ENCODE assay signal across 1 cellular context in the genomic region with DNA sequence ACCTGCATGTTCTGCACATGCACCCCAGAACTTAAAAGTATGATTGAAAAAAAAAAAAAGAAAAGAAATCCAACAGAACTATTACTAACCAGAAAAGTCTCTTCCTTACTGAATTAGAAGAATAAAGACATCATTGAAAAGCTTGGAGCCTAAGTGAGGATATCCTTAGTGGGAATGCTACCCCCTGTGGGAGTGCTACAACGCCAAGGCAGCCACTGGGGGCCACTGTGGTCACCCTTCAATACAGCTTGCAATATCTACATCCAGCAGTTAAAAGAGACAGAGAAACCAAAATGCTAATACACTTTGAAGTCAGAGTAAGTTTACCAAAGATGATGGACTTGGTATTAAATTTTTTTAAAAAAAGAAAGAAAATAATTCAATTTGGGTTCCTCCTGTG.
TF ChIP-seq lines count a peak whose summit lies in the region.

No MANE protein-coding gene starts in this region.

TF ChIP-seq in GM23338, 12 proteins besides CTCF, POLR2A, EP300 and RAD21 (continued from another document):
- TF ChIP-seq, protein P1, sequence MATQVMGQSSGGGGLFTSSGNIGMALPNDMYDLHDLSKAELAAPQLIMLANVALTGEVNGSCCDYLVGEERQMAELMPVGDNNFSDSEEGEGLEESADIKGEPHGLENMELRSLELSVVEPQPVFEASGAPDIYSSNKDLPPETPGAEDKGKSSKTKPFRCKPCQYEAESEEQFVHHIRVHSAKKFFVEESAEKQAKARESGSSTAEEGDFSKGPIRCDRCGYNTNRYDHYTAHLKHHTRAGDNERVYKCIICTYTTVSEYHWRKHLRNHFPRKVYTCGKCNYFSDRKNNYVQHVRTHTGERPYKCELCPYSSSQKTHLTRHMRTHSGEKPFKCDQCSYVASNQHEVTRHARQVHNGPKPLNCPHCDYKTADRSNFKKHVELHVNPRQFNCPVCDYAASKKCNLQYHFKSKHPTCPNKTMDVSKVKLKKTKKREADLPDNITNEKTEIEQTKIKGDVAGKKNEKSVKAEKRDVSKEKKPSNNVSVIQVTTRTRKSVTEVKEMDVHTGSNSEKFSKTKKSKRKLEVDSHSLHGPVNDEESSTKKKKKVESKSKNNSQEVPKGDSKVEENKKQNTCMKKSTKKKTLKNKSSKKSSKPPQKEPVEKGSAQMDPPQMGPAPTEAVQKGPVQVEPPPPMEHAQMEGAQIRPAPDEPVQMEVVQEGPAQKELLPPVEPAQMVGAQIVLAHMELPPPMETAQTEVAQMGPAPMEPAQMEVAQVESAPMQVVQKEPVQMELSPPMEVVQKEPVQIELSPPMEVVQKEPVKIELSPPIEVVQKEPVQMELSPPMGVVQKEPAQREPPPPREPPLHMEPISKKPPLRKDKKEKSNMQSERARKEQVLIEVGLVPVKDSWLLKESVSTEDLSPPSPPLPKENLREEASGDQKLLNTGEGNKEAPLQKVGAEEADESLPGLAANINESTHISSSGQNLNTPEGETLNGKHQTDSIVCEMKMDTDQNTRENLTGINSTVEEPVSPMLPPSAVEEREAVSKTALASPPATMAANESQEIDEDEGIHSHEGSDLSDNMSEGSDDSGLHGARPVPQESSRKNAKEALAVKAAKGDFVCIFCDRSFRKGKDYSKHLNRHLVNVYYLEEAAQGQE (IDR thresholded peaks at IDR 0.05; ENCODE audit: unreplicated experiment) = no peak
- TF ChIP-seq, protein P2, sequence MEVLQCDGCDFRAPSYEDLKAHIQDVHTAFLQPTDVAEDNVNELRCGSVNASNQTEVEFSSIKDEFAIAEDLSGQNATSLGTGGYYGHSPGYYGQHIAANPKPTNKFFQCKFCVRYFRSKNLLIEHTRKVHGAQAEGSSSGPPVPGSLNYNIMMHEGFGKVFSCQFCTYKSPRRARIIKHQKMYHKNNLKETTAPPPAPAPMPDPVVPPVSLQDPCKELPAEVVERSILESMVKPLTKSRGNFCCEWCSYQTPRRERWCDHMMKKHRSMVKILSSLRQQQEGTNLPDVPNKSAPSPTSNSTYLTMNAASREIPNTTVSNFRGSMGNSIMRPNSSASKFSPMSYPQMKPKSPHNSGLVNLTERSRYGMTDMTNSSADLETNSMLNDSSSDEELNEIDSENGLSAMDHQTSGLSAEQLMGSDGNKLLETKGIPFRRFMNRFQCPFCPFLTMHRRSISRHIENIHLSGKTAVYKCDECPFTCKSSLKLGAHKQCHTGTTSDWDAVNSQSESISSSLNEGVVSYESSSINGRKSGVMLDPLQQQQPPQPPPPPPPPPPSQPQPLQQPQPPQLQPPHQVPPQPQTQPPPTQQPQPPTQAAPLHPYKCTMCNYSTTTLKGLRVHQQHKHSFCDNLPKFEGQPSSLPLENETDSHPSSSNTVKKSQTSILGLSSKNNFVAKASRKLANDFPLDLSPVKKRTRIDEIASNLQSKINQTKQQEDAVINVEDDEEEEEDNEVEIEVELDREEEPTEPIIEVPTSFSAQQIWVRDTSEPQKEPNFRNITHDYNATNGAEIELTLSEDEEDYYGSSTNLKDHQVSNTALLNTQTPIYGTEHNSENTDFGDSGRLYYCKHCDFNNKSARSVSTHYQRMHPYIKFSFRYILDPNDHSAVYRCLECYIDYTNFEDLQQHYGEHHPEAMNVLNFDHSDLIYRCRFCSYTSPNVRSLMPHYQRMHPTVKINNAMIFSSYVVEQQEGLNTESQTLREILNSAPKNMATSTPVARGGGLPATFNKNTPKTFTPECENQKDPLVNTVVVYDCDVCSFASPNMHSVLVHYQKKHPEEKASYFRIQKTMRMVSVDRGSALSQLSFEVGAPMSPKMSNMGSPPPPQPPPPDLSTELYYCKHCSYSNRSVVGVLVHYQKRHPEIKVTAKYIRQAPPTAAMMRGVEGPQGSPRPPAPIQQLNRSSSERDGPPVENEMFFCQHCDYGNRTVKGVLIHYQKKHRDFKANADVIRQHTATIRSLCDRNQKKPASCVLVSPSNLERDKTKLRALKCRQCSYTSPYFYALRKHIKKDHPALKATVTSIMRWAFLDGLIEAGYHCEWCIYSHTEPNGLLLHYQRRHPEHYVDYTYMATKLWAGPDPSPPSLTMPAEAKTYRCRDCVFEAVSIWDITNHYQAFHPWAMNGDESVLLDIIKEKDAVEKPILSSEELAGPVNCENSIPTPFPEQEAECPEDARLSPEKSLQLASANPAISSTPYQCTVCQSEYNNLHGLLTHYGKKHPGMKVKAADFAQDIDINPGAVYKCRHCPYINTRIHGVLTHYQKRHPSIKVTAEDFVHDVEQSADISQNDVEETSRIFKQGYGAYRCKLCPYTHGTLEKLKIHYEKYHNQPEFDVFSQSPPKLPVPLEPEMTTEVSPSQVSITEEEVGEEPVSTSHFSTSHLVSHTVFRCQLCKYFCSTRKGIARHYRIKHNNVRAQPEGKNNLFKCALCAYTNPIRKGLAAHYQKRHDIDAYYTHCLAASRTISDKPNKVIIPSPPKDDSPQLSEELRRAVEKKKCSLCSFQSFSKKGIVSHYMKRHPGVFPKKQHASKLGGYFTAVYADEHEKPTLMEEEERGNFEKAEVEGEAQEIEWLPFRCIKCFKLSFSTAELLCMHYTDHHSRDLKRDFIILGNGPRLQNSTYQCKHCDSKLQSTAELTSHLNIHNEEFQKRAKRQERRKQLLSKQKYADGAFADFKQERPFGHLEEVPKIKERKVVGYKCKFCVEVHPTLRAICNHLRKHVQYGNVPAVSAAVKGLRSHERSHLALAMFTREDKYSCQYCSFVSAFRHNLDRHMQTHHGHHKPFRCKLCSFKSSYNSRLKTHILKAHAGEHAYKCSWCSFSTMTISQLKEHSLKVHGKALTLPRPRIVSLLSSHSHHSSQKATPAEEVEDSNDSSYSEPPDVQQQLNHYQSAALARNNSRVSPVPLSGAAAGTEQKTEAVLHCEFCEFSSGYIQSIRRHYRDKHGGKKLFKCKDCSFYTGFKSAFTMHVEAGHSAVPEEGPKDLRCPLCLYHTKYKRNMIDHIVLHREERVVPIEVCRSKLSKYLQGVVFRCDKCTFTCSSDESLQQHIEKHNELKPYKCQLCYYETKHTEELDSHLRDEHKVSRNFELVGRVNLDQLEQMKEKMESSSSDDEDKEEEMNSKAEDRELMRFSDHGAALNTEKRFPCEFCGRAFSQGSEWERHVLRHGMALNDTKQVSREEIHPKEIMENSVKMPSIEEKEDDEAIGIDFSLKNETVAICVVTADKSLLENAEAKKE (CRISPR knock-in tag; IDR thresholded peaks at IDR 0.05) = no peak
- TF ChIP-seq STAT1 (IDR thresholded peaks at IDR 0.05; ENCODE audit: unreplicated experiment) = no peak
- no peak for TF ChIP-seq NANOG (IDR thresholded peaks at IDR 0.05; ENCODE audit: borderline replicate concordance)
TF ChIP-seq in GM23338: peak in this region for 0.
